8 cellular contexts compared by ENCODE assay signal in the genomic region with DNA sequence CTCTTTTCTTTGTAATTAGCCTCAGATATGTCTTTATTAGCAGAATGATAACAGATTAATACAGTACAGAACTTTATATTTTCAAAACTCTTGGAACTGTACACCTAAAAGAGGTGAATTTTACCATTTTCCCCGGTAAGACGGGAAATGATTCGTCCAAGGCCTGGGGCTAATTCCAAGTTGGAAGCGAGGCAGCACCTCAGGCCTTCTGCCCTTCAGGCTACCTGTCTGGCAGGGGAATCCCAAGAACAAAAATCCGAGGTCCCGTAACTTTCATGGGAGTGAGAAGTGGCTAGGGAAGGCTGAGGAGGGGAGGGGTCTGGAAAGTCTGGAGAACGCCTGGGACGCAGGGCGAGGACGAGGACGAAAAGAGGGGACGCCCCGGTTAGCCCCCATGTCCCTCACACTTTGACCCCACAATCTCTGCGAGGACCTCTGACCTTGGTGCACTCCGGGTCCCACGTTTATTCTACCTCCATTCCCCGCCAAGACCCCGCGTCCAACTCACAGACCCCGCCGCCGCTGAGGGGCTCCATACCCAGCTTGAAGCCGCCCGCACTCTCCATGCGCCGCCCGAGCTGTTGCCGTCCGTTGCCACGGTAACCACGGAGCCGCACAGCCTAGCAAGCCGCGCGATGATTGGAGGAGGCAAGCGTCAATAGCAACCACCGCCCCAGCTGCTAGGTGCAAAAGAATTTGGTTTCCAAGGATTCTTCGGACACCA. TPM values are rescaled to one million over a fixed set of nuclear protein-coding genes. Genes with fewer than 3 reads are reported as not detected.
DNase-seq lines count a peak whose midpoint lies in the region; ATAC-seq and TF ChIP-seq lines count a peak whose summit lies in the region.

HYDIN (minus strand) TSS at position 601 of the 724 bp plus-strand sequence. CDS start 43,827 bp downstream, outside the sequence.

- DNase-seq in activated CD4-positive, alpha-beta T cell treated with anti-CD3 and anti-CD28 coated beads, Interleukin-2, amount 10 ng/mL, durations not matched to agents 24 days and 14 days, result peak; percentile 66
- DNase-seq in activated CD4-positive, alpha-beta T cell treated with anti-CD3 and anti-CD28 coated beads for 4 hours, result no peak
- DNase-seq in NCI-H524 treated with DMSO at 0.1 percent for 48 hours (lab: John Stamatoyannopoulos, UW), result peak; percentile 51
- DNase-seq in ecto neural progenitor cell (ENCODE audit: low spot score), result peak; percentile 96
- DNase-seq in mesothelial cell of epicardium (ENCODE audit: low spot score in 2 of 2, unreplicated experiment in 2 of 2), result peak; percentile 80 to 83
- no peak for DNase-seq in MV-4-11 (lab: John Stamatoyannopoulos, UW)

- no peaks in the 10 kb centered on the region for H3K36me3 Mint-ChIP-seq in activated CD4-positive, alpha-beta T cell treated with anti-CD3 and anti-CD28 coated beads, Interleukin-2, amount 10 ng/mL, durations not matched to agents 24 days and 14 days (ENCODE audit: low read depth)
- H3K36me3 Mint-ChIP-seq in mesothelial cell of epicardium, result peaks cover 1% of the 10 kb centered on the region

- H3K27me3 Mint-ChIP-seq in activated CD4-positive, alpha-beta T cell treated with anti-CD3 and anti-CD28 coated beads, Interleukin-2, amount 10 ng/mL, durations not matched to agents 24 days and 14 days, result peaks cover 13% of the 10 kb centered on the region
- peaks cover 24% of the 10 kb centered on the region for H3K27me3 Mint-ChIP-seq in mesothelial cell of epicardium (ENCODE audit: low read depth)

- no peak within 1 kb of the TSS for H3K27ac Mint-ChIP-seq in activated CD4-positive, alpha-beta T cell treated with anti-CD3 and anti-CD28 coated beads, Interleukin-2, amount 10 ng/mL, durations not matched to agents 24 days and 14 days
- peak within 1 kb of the TSS; percentile 86 for H3K27ac Mint-ChIP-seq in mesothelial cell of epicardium

- TF ChIP-seq CTCF in mesothelial cell of epicardium (IDR thresholded peaks at IDR 0.05; ENCODE audit: unreplicated experiment), result no peak

- intact Hi-C loops in activated CD4-positive, alpha-beta T cell treated with anti-CD3 and anti-CD28 coated beads, Interleukin-2, amount 10 ng/mL, durations not matched to agents 24 days and 14 days (cut with micrococcal nuclease), result no loop called here

- no peaks in the 10 kb centered on the region for H3K4me1 Mint-ChIP-seq in activated CD4-positive, alpha-beta T cell treated with anti-CD3 and anti-CD28 coated beads, Interleukin-2, amount 10 ng/mL, durations not matched to agents 24 days and 14 days
- H3K4me1 Mint-ChIP-seq in mesothelial cell of epicardium, result peaks cover 6% of the 10 kb centered on the region

- no peak within 1 kb of the TSS for H3K4me3 Mint-ChIP-seq in activated CD4-positive, alpha-beta T cell treated with anti-CD3 and anti-CD28 coated beads, Interleukin-2, amount 10 ng/mL, durations not matched to agents 24 days and 14 days
- peak within 1 kb of the TSS; percentile 72 for H3K4me3 Mint-ChIP-seq in mesothelial cell of epicardium

- H3K9me3 Mint-ChIP-seq in activated CD4-positive, alpha-beta T cell treated with anti-CD3 and anti-CD28 coated beads, Interleukin-2, amount 10 ng/mL, durations not matched to agents 24 days and 14 days, result peaks cover 19% of the 10 kb centered on the region
- H3K9me3 Mint-ChIP-seq in mesothelial cell of epicardium, result peaks cover 31% of the 10 kb centered on the region

- ATAC-seq in HG02763 (IDR thresholded peaks at IDR 0.05; ENCODE audit: unreplicated experiment), result no peak
- no peak for ATAC-seq in HG03439 (IDR thresholded peaks at IDR 0.05; ENCODE audit: unreplicated experiment)

RNA-seq across cellular contexts. Expression of gene HYDIN, which starts in this region (rescaled TPM):
- not detected in 2 replicates for total RNA-seq in activated CD4-positive, alpha-beta T cell treated with anti-CD3 and anti-CD28 coated beads, Interleukin-2, amount 10 ng/mL, durations not matched to agents 24 days and 14 days
- 0.42 to 1.2 TPM (median 0.72 TPM) in 3 replicates for total RNA-seq in mesothelial cell of epicardium

Comparison
In these comparisons a context has a peak if more than half of its experiments do, and no peak if none do; other contexts are left out.
1. Peak in DNase-seq in activated CD4-positive, alpha-beta T cell treated with anti-CD3 and anti-CD28 coated beads, Interleukin-2, amount 10 ng/mL, durations not matched to agents 24 days and 14 days; RNA of the gene not detected or under 1 TPM.
2. DNase-seq: peak in NCI-H524 treated with DMSO at 0.1 percent for 48 hours (single experiment), ecto neural progenitor cell (single experiment) and mesothelial cell of epicardium (2 of 2); none in activated CD4-positive, alpha-beta T cell treated with anti-CD3 and anti-CD28 coated beads for 4 hours (0 of 2) and MV-4-11 (single experiment).